ENCODE assay signal across 14 cellular contexts in the genomic region with DNA sequence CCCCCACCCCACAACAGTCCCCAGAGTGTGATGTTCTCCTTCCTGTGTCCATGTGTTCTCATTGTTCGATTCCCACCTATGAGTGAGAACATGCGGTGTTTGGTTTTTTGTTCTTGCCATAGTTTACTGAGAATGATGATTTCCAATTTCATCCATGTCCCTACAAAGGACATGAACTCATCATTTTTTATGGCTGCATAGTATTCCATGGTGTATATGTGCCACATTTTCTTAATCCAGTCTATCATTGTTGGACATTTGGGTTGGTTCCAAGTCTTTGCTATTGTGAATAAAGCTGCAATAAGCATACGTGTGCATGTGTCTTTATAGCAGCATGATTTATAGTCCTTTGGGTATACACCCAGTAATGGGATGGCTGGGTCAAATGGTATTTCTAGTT. TPM values are rescaled to one million over a fixed set of nuclear protein-coding genes. Genes with fewer than 3 reads are reported as not detected.
"Had no signal": no experiment of that assay in that cellular context is flagged by ENCODE, and none has a peak within 500 bp of the region (broad histone marks: within the 10 kb centered on the region; RNA-seq: fewer than 3 reads in every experiment).

No MANE protein-coding gene starts in this region.

RNA-seq across cellular contexts. Expression of gene TEX38, which starts 20.5 kb away (rescaled TPM):
- total RNA-seq: activated naive CD4-positive, alpha-beta T cell treated with anti-CD3 and anti-CD28 coated beads for 36 hours; activated naive CD8-positive, alpha-beta T cell treated with anti-CD3 and anti-CD28 coated beads for 36 hours; activated naive CD8-positive, alpha-beta T cell treated with anti-CD3 and anti-CD28 coated beads, Interleukin-2, amount 10 ng/mL, durations not matched to agents 7 days and 5 days; activated T-cell treated with anti-CD3 and anti-CD28 coated beads, Interleukin-2, amount 50 U/mL, for 4 hours; activated T-helper 2 cell treated with anti-CD3 and anti-CD28 coated beads, Interferon-gamma antibody, Interleukin-2, Interleukin-4, amounts not matched to agents 10 μg/mL and 5 μg/mL and 100 μg/mL, durations not matched to agents 14 hours and 24 hours and 36 hours; aorta; ascending aorta; astrocyte; body of pancreas; breast epithelium; bronchial epithelial cell; cerebellum; chondrocyte had no signal
- polyA plus RNA-seq: adipose tissue, aorta had no signal
